In genomic region chr7:34124765-34125164, GRCh38 we compare ENCODE assay signal across 27 cellular contexts.
"Had no signal": no experiment of that assay in that cellular context is flagged by ENCODE, and none has a peak within 500 bp of the region (broad histone marks: within the 10 kb centered on the region; RNA-seq: fewer than 3 reads in every experiment).

No MANE protein-coding gene starts in this region.

- ATAC-seq: stimulated activated effector memory CD8-positive, alpha-beta T cell treated with anti-CD3 and anti-CD28 coated beads, Interleukin-12 subunit alpha, Interleukin-12 subunit beta, amount 100 ng/mL, for 72 hours; stimulated activated memory B cell treated with anti-CD40 and anti-IgM and Interleukin-4, amounts not matched to agents 10 μg/mL and 1 μg/mL and 100 μg/mL, for 72 hours; stimulated activated naive B cell treated with anti-CD40 and anti-IgM and Interleukin-4, amounts not matched to agents 10 μg/mL and 1 μg/mL and 100 μg/mL, for 72 hours; stimulated activated naive CD8-positive, alpha-beta T cell treated with anti-CD3 and anti-CD28 coated beads, Interleukin-15, amount 100 ng/mL, for 72 hours; stimulated activated naive CD8-positive, alpha-beta T cell treated with anti-CD3 and anti-CD28 coated beads, Interleukin-15, Interleukin-2, amounts not matched to agents 100 U/mL and 50 U/mL, for 24 hours; upper lobe of right lung had no signal

- H3K36me3 ChIP-seq: stomach, suprapubic skin, thoracic aorta, thyroid gland, tibial artery, tibial nerve, transverse colon, upper lobe of left lung, upper lobe of right lung, uterus, vagina had no signal

- H3K4me1 ChIP-seq: stomach, suprapubic skin, testis, thyroid gland, tibial artery, tibial nerve, transverse colon, upper lobe of left lung, upper lobe of right lung, uterus, vagina had no signal

- H3K9me3 ChIP-seq: testis, thyroid gland, vagina had no signal

- DNase-seq: stimulated activated CD4-positive, alpha-beta T cell treated with anti-CD3 and anti-CD28 coated beads, Interleukin-2, amount 100 ng/mL, for 48 hours; stimulated activated CD4-positive, alpha-beta T cell treated with anti-CD3 and anti-CD28 coated beads, Interleukin-4, amount 100 ng/mL, for 1 hour; stimulated activated CD4-positive, alpha-beta T cell treated with anti-CD3 and anti-CD28 coated beads, Interleukin-4, amount 100 ng/mL, for 24 hours; stimulated activated CD4-positive, alpha-beta T cell treated with anti-CD3 and anti-CD28 coated beads, Interleukin-4, amount 100 ng/mL, for 4 hours; stimulated activated CD8-positive, alpha-beta memory T cell treated with anti-CD3 and anti-CD28 coated beads, Interleukin-4, amount 100 ng/mL, for 48 hours; stimulated activated naive B cell treated with anti-CD40 and anti-IgM and Interleukin-4, amounts not matched to agents 10 μg/mL and 1 μg/mL and 100 μg/mL, for 72 hours; stimulated activated naive CD4-positive, alpha-beta T cell; stimulated activated naive CD4-positive, alpha-beta T cell treated with Interleukin-2 at 50 U/mL for 16 hours; stimulated activated naive CD8-positive, alpha-beta T cell treated with anti-CD3 and anti-CD28 coated beads, Interleukin-15, amount 100 ng/mL, for 72 hours; stimulated activated naive CD8-positive, alpha-beta T cell treated with anti-CD3 and anti-CD28 coated beads, Interleukin-15, Interleukin-2, amounts not matched to agents 100 U/mL and 50 U/mL, for 24 hours; stomach; substantia nigra; testis; thyroid gland; tibial artery; transverse colon; trophoblast cell; upper lobe of left lung; upper lobe of right lung; uterus had no signal

- FAIRE-seq: urothelium cell line had no signal

- H3K27ac ChIP-seq: stomach, suprapubic skin, testis, thoracic aorta, thyroid gland, tibial artery, tibial nerve, transverse colon, upper lobe of left lung, upper lobe of right lung, uterus, vagina had no signal

- H3K27me3 ChIP-seq: stomach, suprapubic skin, testis, thyroid gland, tibial artery, tibial nerve, transverse colon, upper lobe of left lung, upper lobe of right lung, uterus, vagina had no signal

- H3K4me3 ChIP-seq: stomach, suprapubic skin, testis, thoracic aorta, thyroid gland, tibial artery, tibial nerve, transverse colon, upper lobe of left lung, upper lobe of right lung, uterus, vagina had no signal
